ENCODE assay signal across 1 cellular context in genomic region chr3:33577588-33577987, GRCh38.
TF ChIP-seq lines count a peak whose summit lies in the region.

No MANE protein-coding gene starts in this region.

TF ChIP-seq in GM23338, 12 proteins besides CTCF, POLR2A, EP300 and RAD21 (continued from another document):
- TF ChIP-seq ZNF462 (CRISPR knock-in tag; IDR thresholded peaks at IDR 0.05) = peak; percentile 87
- TF ChIP-seq POLR2AphosphoS5 (IDR thresholded peaks at IDR 0.05; ENCODE audit: low read depth) = no peak
